ENCODE assay signal across 37 cellular contexts in the genomic region with DNA sequence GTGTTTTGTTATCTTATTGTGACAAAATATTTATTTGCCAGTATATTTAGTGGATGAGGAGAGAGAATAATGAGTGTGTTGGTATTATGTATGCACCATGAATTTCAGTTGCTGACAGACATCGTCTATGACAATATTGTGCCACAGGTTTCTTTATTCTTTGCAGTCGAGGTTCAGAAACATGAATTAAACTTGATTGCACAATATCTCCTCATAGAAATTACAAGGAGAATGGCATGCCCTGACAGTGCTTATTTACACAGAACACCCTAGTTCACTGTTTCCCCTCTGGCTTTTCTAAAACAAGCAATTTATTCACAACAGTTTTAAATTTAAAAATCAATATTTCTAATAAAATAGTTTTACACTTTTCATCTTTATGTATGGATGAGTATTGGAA. TPM values are rescaled to one million over a fixed set of nuclear protein-coding genes. Genes with fewer than 3 reads are reported as not detected.
"Had no signal": no experiment of that assay in that cellular context is flagged by ENCODE, and none has a peak within 500 bp of the region (broad histone marks: within the 10 kb centered on the region; RNA-seq: fewer than 3 reads in every experiment).

No MANE protein-coding gene starts in this region.

- H3K4me1 Mint-ChIP-seq: endodermal cell; mesothelial cell of epicardium; naive B cell; neural crest cell; stimulated activated effector memory CD8-positive, alpha-beta T cell treated with anti-CD3 and anti-CD28 coated beads, Interleukin-12 subunit alpha, Interleukin-12 subunit beta, amount 100 ng/mL, for 72 hours had no signal

- H3K4me3 ChIP-seq: dorsolateral prefrontal cortex, esophagus muscularis mucosa, gastroesophageal sphincter, heart left ventricle, hepatocyte, lung, mucosa of descending colon, pancreas, smooth muscle cell, stomach, thyroid gland, vagina had no signal

- ATAC-seq: foreskin keratinocyte; gastroesophageal sphincter; heart left ventricle; left lobe of liver; mucosa of descending colon; natural killer cell treated with Interleukin-12 subunit alpha and Interleukin-12 subunit beta and Interleukin-15 and Interleukin-18, amount 100 ng/mL, for 72 hours; pancreas; sciatic nerve; stimulated activated effector memory CD8-positive, alpha-beta T cell treated with anti-CD3 and anti-CD28 coated beads, Interleukin-12 subunit alpha, Interleukin-12 subunit beta, amount 100 ng/mL, for 72 hours had no signal

- H3K36me3 Mint-ChIP-seq: mesothelial cell of epicardium; naive B cell; natural killer cell treated with Interleukin-12 subunit alpha and Interleukin-12 subunit beta and Interleukin-15 and Interleukin-18, amount 100 ng/mL, for 72 hours; stimulated activated effector memory CD8-positive, alpha-beta T cell treated with anti-CD3 and anti-CD28 coated beads, Interleukin-12 subunit alpha, Interleukin-12 subunit beta, amount 100 ng/mL, for 72 hours had no signal

- H3K27ac Mint-ChIP-seq: endodermal cell; mesothelial cell of epicardium; naive B cell; natural killer cell treated with Interleukin-12 subunit alpha and Interleukin-12 subunit beta and Interleukin-15 and Interleukin-18, amount 100 ng/mL, for 72 hours; progenitor cell of endocrine pancreas; stimulated activated effector memory CD8-positive, alpha-beta T cell treated with anti-CD3 and anti-CD28 coated beads, Interleukin-12 subunit alpha, Interleukin-12 subunit beta, amount 100 ng/mL, for 72 hours had no signal

- H3K4me3 Mint-ChIP-seq: endodermal cell; mesothelial cell of epicardium; naive B cell; natural killer cell treated with Interleukin-12 subunit alpha and Interleukin-12 subunit beta and Interleukin-15 and Interleukin-18, amount 100 ng/mL, for 72 hours; neural crest cell; stimulated activated effector memory CD8-positive, alpha-beta T cell treated with anti-CD3 and anti-CD28 coated beads, Interleukin-12 subunit alpha, Interleukin-12 subunit beta, amount 100 ng/mL, for 72 hours had no signal

- DNase-seq: dorsolateral prefrontal cortex; effector CD8-positive, alpha-beta T cell; endodermal cell; foreskin keratinocyte; heart left ventricle; kidney; mesenchymal stem cell; mucosa of descending colon; naive B cell; pancreas; stimulated activated CD4-positive, alpha-beta T cell treated with anti-CD3 and anti-CD28 coated beads, Interleukin-12 subunit alpha, Interleukin-12 subunit beta, amount 100 ng/mL, for 4 hours; stimulated activated CD4-positive, alpha-beta T cell treated with anti-CD3 and anti-CD28 coated beads, Interleukin-1b, Interleukin-23, amount 100 ng/mL, for 48 hours; stimulated activated CD4-positive, alpha-beta T cell treated with anti-CD3 and anti-CD28 coated beads, Interleukin-4, amount 100 ng/mL, for 1 hour; stimulated activated naive CD4-positive, alpha-beta T cell treated with Interleukin-2 at 50 U/mL for 16 hours; stomach; thyroid gland; trophoblast cell had no signal

RNA-seq across cellular contexts. Expression of a gene that starts 36.5 kb away (rescaled TPM):
- total RNA-seq: endodermal cell; epithelial cell of proximal tubule; esophagus muscularis mucosa; fibroblast of lung; foreskin keratinocyte; gastroesophageal sphincter; heart left ventricle; kidney; left lobe of liver; liver; mesothelial cell of epicardium; mucosa of descending colon; natural killer cell treated with Interleukin-12 subunit alpha and Interleukin-12 subunit beta and Interleukin-15 and Interleukin-18, amount 100 ng/mL, for 72 hours; omental fat pad; pancreas; sciatic nerve; smooth muscle cell; stomach; subcutaneous adipose tissue; temporal lobe; thyroid gland; ureter; vagina had no signal
